Comparison of ENCODE assay signal across 24 cellular contexts in the genomic region with DNA sequence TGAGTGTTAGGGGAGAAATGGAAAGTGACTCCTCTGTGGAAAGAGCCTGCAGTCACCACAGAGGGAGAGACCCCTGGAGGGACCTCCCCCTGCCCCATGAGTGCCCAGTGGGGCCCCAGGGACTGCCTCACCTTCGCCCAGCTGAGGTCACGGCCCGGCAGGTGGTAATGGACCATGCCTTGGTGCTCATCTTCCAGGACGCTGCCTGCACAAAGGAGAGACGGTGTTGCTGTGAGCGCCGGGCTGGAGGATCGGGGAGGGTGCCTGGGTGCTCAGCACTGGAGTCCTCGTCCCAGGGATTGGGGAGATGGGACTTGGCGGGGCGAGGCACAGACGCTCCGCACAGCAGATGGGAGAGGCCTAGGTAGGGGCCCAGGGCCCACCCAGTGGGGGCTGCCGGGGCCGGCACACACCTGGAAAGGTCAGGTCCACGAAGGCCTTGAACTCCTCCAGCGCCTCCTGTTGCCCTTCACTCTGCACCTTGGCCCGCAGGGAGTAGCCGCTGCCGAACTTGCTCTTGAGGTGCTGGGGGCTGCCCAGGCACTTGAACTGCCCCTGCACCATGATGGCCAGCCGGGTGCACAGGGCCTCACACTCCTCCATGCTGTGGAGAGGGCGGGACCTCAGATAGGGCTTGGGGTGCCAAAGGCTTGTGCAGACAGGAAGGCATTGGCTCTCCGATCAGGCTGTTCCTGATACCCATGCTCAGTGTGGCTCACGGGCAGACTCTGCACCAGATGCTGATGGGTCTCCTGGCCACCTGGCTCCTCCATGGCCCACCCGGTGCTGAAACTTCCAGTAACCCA.
"Had no signal": no experiment of that assay in that cellular context is flagged by ENCODE, and none has a peak within 500 bp of the region (broad histone marks: within the 10 kb centered on the region; RNA-seq: fewer than 3 reads in every experiment).

No MANE protein-coding gene starts in this region.

- H3K27ac ChIP-seq: brain microvascular endothelial cell, cardiac muscle cell had no signal

- ATAC-seq: activated CD4-positive, alpha-beta T cell treated with anti-CD3 and anti-CD28 coated beads for 36 hours; activated T-helper 17 cell treated with anti-CD3 and anti-CD28 coated beads, Interleukin-2, amount 50 U/mL, for 72 hours; PC-3; T-helper 17 cell had no signal

- H3K27me3 ChIP-seq: brain microvascular endothelial cell, cardiac muscle cell, MG63 had no signal

- H3K4me3 ChIP-seq: cardiac muscle cell, MG63 had no signal

- FAIRE-seq: RCC 7860 had no signal

- H3K9me3 ChIP-seq: MG63 had no signal

- DNase-seq: activated CD4-positive, alpha-beta memory T cell treated with anti-CD3 and anti-CD28 coated beads, Interleukin-2, amount 10 ng/mL, durations not matched to agents 7 days and 5 days; activated CD4-positive, alpha-beta T cell treated with anti-CD3 and anti-CD28 coated beads for 36 hours; activated CD4-positive, alpha-beta T cell treated with anti-CD3 and anti-CD28 coated beads, Interleukin-2, amount 50 U/mL, for 1 hour; activated gamma-delta T cell; activated naive CD4-positive, alpha-beta T cell treated with anti-CD3 and anti-CD28 coated beads for 36 hours; activated T-cell treated with anti-CD3 and anti-CD28 coated beads for 4 hours; activated T-cell treated with anti-CD3 and anti-CD28 coated beads, Interleukin-2, amount 50 U/mL, for 48 hours; amygdala; brain microvascular endothelial cell; MG63; MV-4-11; NCI-H1092 treated with DMSO at 0.1 percent for 48 hours; NCI-H1436 treated with DMSO at 0.1 percent for 48 hours; NCI-H187; NCI-H2081; NCI-H510A treated with DMSO at 0.1 percent for 48 hours; NCI-H69; PC-3; SIG-M5; T-helper 17 cell; T-helper 9 cell had no signal

- H3K36me3 ChIP-seq: brain microvascular endothelial cell, cardiac muscle cell, MG63 had no signal
